Comparison of ENCODE assay signal across 18 cellular contexts in genomic region chr2:197958592-197958991, GRCh38.
DNase-seq lines count a peak whose midpoint lies in the region; ATAC-seq, FAIRE-seq and TF ChIP-seq lines count a peak whose summit lies in the region.
"Had no signal": no experiment of that assay in that cellular context is flagged by ENCODE, and none has a peak within 500 bp of the region (broad histone marks: within the 10 kb centered on the region; RNA-seq: fewer than 3 reads in every experiment).

No MANE protein-coding gene starts in this region.

- no peaks in the 10 kb centered on the region for H3K27me3 ChIP-seq in GM23248 (replicated peaks; ENCODE audit: insufficient read depth)
- H3K27me3 ChIP-seq in psoas muscle (ENCODE audit: insufficient read depth in 3 of 3, low read length in 2 of 3) = no peaks in the 10 kb centered on the region

- in situ Hi-C loops in GM23248 (cut with MboI) = no loop called here

- intact Hi-C loops in psoas muscle (cut with DNase I) = no loop called here

- peak; percentile 22 for DNase-seq in GM23248
- DNase-seq in amniotic epithelial cell (ENCODE audit: low read depth) = peak; percentile 41
- peak; percentile 22 for DNase-seq in fibroblast of the aortic adventitia (ENCODE audit: low read depth)
- DNase-seq in psoas muscle = no peak
- no peak for DNase-seq in GM19239 (ENCODE audit: insufficient read length, low spot score)
- no peak for DNase-seq in retina
- DNase-seq: C1 segment of cervical spinal cord; CD8-positive, alpha-beta memory T cell; DMS79; H7; HFFc6; KG1; NCI-H1105 treated with DMSO at 0.1 percent for 48 hours; NCI-H1694 treated with DMSO at 0.1 percent for 48 hours; NCI-H2227 treated with DMSO at 0.1 percent for 48 hours; NCI-H69 had no signal

- no peak for FAIRE-seq in GM19239 (lab: Jason Lieb, UNC)

- ATAC-seq in psoas muscle (peak; percentile 49 to 96 (median 79)), HG03432 (IDR thresholded peaks at IDR 0.05; ENCODE audit: unreplicated experiment) (no peak)
- ATAC-seq: Panc1 had no signal

- no peaks in the 10 kb centered on the region for H4K20me1 ChIP-seq in GM23248 (ENCODE audit: insufficient read depth)

- no peaks in the 10 kb centered on the region; the same call in 1 of the 2 replicates for H3F3A ChIP-seq in GM23248 (ENCODE audit: insufficient read depth)

- H3K36me3 ChIP-seq in GM23248 (ENCODE audit: low read depth) (no peaks in the 10 kb centered on the region), psoas muscle (ENCODE audit: insufficient read depth in 1 of 2, low read depth in 1 of 2) (no peaks in the 10 kb centered on the region)

- TF ChIP-seq CTCF in fibroblast of the aortic adventitia (IDR thresholded peaks at IDR 0.05; ENCODE audit: insufficient read depth, low read length) (no peak), psoas muscle (IDR thresholded peaks at IDR 0.05) (no peak)

- no peaks in the 10 kb centered on the region for H3K9me3 ChIP-seq in GM23248 (ENCODE audit: low read depth)
- no peaks in the 10 kb centered on the region for H3K9me3 ChIP-seq in psoas muscle

- H3K4me1 ChIP-seq in GM23248 (ENCODE audit: insufficient read depth) = peaks cover 26% of the 10 kb centered on the region
- peaks cover 31% of the 10 kb centered on the region for H3K4me1 ChIP-seq in psoas muscle

- no peak overlapping the region for H3K4me2 ChIP-seq in GM23248 (ENCODE audit: unreplicated experiment)

- H3K79me2 ChIP-seq in GM23248 (ENCODE audit: insufficient read depth) = no peaks in the 10 kb centered on the region

- H3K9me2 ChIP-seq in GM23248 (ENCODE audit: insufficient read depth) = no peaks in the 10 kb centered on the region

- H3K27ac ChIP-seq in GM23248 (no peak overlapping the region), psoas muscle (no peak overlapping the region)

- H3K4me3 ChIP-seq in GM23248 (no peak overlapping the region), fibroblast of the aortic adventitia (ENCODE audit: low read depth, low read length) (no peak overlapping the region), psoas muscle (no peak overlapping the region)

- no peak overlapping the region for H2AFZ ChIP-seq in GM23248

- H3K9ac ChIP-seq in GM23248 = no peak overlapping the region

- WGBS in GM23248 (ENCODE audit: low coverage in 1 of 2, low lambda C conversion rate in 2 of 2, missing lambda C conversion rate in 2 of 2), 2 experiments = 63 to 74% methylated on average over 1 of the region's 1 CpG
- 38 to 80% (median 49%) methylated on average over 1 of the region's 1 CpG for WGBS in psoas muscle, 3 donors

Comparison
In these comparisons a context has a peak if more than half of its experiments do, and no peak if none do; other contexts are left out.
1. DNase-seq: peak in GM23248 (single experiment), amniotic epithelial cell (single experiment) and fibroblast of the aortic adventitia (single experiment); none in psoas muscle (0 of 2), GM19239 (single experiment) and retina (single experiment).